8 cellular contexts compared by ENCODE assay signal in genomic region chr20:44089987-44090674, GRCh38.
DNase-seq lines count a peak whose midpoint lies in the region; ATAC-seq and TF ChIP-seq lines count a peak whose summit lies in the region.

No MANE protein-coding gene starts in this region.

- H3K4me1 Mint-ChIP-seq in immature natural killer cell, result no peaks in the 10 kb centered on the region

- no peak overlapping the region for H3K4me3 Mint-ChIP-seq in immature natural killer cell

- H3K9me3 ChIP-seq in osteoblast (ENCODE audit: low read depth, low read length), result no peaks in the 10 kb centered on the region

- in situ Hi-C loops in astrocyte of the spinal cord (cut with HindIII; ENCODE audit: low sequenced_read_pairs), result no loop called here

- ATAC-seq in HG03439 (IDR thresholded peaks at IDR 0.05; ENCODE audit: unreplicated experiment), result no peak

- no peak overlapping the region for H3K4me3 ChIP-seq in astrocyte of the spinal cord (ENCODE audit: low read depth, low read length)
- no peak overlapping the region for H3K4me3 ChIP-seq in osteoblast (ENCODE audit: insufficient read depth, low read length)

- H3K27me3 Mint-ChIP-seq in immature natural killer cell (ENCODE audit: low read depth in 3 of 3), result peaks cover 2 to 16% (median 4%) of the 10 kb centered on the region in 3 donors

- H3K27ac ChIP-seq in osteoblast (ENCODE audit: low read depth, low read length), result no peak overlapping the region

- H3K36me3 ChIP-seq in osteoblast (ENCODE audit: insufficient read depth, low read length), result no peaks in the 10 kb centered on the region

- peaks cover 3% of the 10 kb centered on the region for H3K27me3 ChIP-seq in osteoblast (ENCODE audit: insufficient read depth, low read length)

- no peaks in the 10 kb centered on the region for H3K9me3 Mint-ChIP-seq in immature natural killer cell

- TF ChIP-seq CTCF in astrocyte of the spinal cord (IDR thresholded peaks at IDR 0.05; ENCODE audit: low read depth, low read length) (no peak), osteoblast (IDR thresholded peaks at IDR 0.05; ENCODE audit: extremely low read depth, low read depth, low read length) (no peak)

- H3K27ac Mint-ChIP-seq in immature natural killer cell, result no peak overlapping the region

- H2AFZ ChIP-seq in osteoblast (ENCODE audit: low read length), result peak overlapping the region; percentile 70

- DNase-seq in NCI-H2029 (lab: John Stamatoyannopoulos, UW) (peak; percentile 14), NCI-H2029 treated with DMSO at 0.1 percent for 48 hours (lab: John Stamatoyannopoulos, UW) (no peak), M059J (ENCODE audit: low read depth) (peak; percentile 60), astrocyte of the spinal cord (ENCODE audit: low read depth, low spot score) (peak; percentile 54), osteoblast (ENCODE audit: insufficient read length, low spot score, missing footprints) (no peak), immature natural killer cell (no peak), kidney glomerular epithelial cell (lab: John Stamatoyannopoulos, UW) (no peak)

- no peaks in the 10 kb centered on the region for H4K20me1 ChIP-seq in osteoblast (ENCODE audit: insufficient read depth, low read length)

- H3K4me2 ChIP-seq in osteoblast (ENCODE audit: insufficient read depth, low read length), result peak overlapping the region; percentile 51

- H3K4me1 ChIP-seq in osteoblast (ENCODE audit: insufficient read depth, low read length), result peaks cover 2% of the 10 kb centered on the region

- H3K79me2 ChIP-seq in osteoblast (ENCODE audit: insufficient read depth, low read length), result no peaks in the 10 kb centered on the region

- no peaks in the 10 kb centered on the region for H3K36me3 Mint-ChIP-seq in immature natural killer cell

Comparison
In these comparisons a context has a peak if more than half of its experiments do, and no peak if none do; other contexts are left out.
1. DNase-seq: peak in NCI-H2029 (single experiment), M059J (single experiment) and astrocyte of the spinal cord (single experiment); none in NCI-H2029 treated with DMSO at 0.1 percent for 48 hours (single experiment), osteoblast (single experiment), immature natural killer cell (0 of 3) and kidney glomerular epithelial cell (single experiment).